1 cellular context compared by ENCODE assay signal in genomic region chr6:133945158-133945557, GRCh38.
TF ChIP-seq lines count a peak whose summit lies in the region.

No MANE protein-coding gene starts in this region.

TF ChIP-seq in K562, 482 proteins besides CTCF, POLR2A, EP300 and RAD21:
- TF ChIP-seq, protein P1, sequence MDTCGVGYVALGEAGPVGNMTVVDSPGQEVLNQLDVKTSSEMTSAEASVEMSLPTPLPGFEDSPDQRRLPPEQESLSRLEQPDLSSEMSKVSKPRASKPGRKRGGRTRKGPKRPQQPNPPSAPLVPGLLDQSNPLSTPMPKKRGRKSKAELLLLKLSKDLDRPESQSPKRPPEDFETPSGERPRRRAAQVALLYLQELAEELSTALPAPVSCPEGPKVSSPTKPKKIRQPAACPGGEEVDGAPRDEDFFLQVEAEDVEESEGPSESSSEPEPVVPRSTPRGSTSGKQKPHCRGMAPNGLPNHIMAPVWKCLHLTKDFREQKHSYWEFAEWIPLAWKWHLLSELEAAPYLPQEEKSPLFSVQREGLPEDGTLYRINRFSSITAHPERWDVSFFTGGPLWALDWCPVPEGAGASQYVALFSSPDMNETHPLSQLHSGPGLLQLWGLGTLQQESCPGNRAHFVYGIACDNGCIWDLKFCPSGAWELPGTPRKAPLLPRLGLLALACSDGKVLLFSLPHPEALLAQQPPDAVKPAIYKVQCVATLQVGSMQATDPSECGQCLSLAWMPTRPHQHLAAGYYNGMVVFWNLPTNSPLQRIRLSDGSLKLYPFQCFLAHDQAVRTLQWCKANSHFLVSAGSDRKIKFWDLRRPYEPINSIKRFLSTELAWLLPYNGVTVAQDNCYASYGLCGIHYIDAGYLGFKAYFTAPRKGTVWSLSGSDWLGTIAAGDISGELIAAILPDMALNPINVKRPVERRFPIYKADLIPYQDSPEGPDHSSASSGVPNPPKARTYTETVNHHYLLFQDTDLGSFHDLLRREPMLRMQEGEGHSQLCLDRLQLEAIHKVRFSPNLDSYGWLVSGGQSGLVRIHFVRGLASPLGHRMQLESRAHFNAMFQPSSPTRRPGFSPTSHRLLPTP (IDR thresholded peaks at IDR 0.05; ENCODE audit: borderline replicate concordance, extremely low read depth, insufficient read length): no peak
- TF ChIP-seq PYGO2 (tag; IDR thresholded peaks at IDR 0.05): no peak
- TF ChIP-seq MTA2 (IDR thresholded peaks at IDR 0.05; ENCODE audit: low read depth): no peak
- no peak for TF ChIP-seq ZSCAN29 (IDR thresholded peaks at IDR 0.05)
- TF ChIP-seq ZC3H8 (IDR thresholded peaks at IDR 0.05): no peak
- no peak for TF ChIP-seq ILF3 (IDR thresholded peaks at IDR 0.05; ENCODE audit: borderline replicate concordance)
- TF ChIP-seq COPS2 (conservative IDR thresholded peaks at IDR 0.05): no peak
- TF ChIP-seq, protein P2, sequence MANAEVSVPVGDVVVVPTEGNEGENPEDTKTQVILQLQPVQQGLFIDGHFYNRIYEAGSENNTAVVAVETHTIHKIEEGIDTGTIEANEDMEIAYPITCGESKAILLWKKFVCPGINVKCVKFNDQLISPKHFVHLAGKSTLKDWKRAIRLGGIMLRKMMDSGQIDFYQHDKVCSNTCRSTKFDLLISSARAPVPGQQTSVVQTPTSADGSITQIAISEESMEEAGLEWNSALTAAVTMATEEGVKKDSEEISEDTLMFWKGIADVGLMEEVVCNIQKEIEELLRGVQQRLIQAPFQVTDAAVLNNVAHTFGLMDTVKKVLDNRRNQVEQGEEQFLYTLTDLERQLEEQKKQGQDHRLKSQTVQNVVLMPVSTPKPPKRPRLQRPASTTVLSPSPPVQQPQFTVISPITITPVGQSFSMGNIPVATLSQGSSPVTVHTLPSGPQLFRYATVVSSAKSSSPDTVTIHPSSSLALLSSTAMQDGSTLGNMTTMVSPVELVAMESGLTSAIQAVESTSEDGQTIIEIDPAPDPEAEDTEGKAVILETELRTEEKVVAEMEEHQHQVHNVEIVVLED (CRISPR knock-in tag; IDR thresholded peaks at IDR 0.05): no peak
- no peak for TF ChIP-seq NFRKB (IDR thresholded peaks at IDR 0.05; ENCODE audit: low read depth)
- no peak for TF ChIP-seq ZBTB43 (CRISPR knock-in tag; IDR thresholded peaks at IDR 0.05)
- TF ChIP-seq ZNF586 (CRISPR knock-in tag; conservative IDR thresholded peaks at IDR 0.05): no peak
- TF ChIP-seq, protein P3, sequence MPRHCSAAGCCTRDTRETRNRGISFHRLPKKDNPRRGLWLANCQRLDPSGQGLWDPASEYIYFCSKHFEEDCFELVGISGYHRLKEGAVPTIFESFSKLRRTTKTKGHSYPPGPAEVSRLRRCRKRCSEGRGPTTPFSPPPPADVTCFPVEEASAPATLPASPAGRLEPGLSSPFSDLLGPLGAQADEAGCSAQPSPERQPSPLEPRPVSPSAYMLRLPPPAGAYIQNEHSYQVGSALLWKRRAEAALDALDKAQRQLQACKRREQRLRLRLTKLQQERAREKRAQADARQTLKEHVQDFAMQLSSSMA (CRISPR knock-in tag; IDR thresholded peaks at IDR 0.05): no peak
- no peak for TF ChIP-seq ZNF695 (CRISPR knock-in tag; IDR thresholded peaks at IDR 0.05)
- TF ChIP-seq KAT2B (IDR thresholded peaks at IDR 0.05; ENCODE audit: low read depth, low read length): no peak
- no peak for TF ChIP-seq ZBED1 (IDR thresholded peaks at IDR 0.05)
- no peak for TF ChIP-seq ZNF24 (IDR thresholded peaks at IDR 0.05)
- TF ChIP-seq SREBF2 (CRISPR knock-in tag; IDR thresholded peaks at IDR 0.05): no peak
- no peak for TF ChIP-seq ARID3A (IDR thresholded peaks at IDR 0.05; ENCODE audit: borderline replicate concordance, low read depth, low read length)
- TF ChIP-seq, protein P4, sequence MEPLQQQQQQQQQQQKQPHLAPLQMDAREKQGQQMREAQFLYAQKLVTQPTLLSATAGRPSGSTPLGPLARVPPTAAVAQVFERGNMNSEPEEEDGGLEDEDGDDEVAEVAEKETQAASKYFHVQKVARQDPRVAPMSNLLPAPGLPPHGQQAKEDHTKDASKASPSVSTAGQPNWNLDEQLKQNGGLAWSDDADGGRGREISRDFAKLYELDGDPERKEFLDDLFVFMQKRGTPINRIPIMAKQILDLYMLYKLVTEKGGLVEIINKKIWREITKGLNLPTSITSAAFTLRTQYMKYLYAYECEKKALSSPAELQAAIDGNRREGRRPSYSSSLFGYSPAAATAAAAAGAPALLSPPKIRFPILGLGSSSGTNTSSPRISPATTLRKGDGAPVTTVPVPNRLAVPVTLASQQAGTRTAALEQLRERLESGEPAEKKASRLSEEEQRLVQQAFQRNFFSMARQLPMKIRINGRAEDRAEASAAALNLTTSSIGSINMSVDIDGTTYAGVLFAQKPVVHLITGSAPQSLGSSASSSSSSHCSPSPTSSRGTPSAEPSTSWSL (CRISPR knock-in tag; IDR thresholded peaks at IDR 0.05; ENCODE audit: borderline replicate concordance): no peak
